Comparison of ENCODE assay signal across 8 cellular contexts in genomic region chr10:70381491-70382421, GRCh38. TPM values are rescaled to one million over a fixed set of nuclear protein-coding genes. Genes with fewer than 3 reads are reported as not detected.
DNase-seq lines count a peak whose midpoint lies in the region; ATAC-seq, FAIRE-seq and TF ChIP-seq lines count a peak whose summit lies in the region.

No MANE protein-coding gene starts in this region.

- intact Hi-C loops in spleen (cut with DNase I; ENCODE audit: low total_unique reads): no loop called here

- ATAC-seq in GM19455 (IDR thresholded peaks at IDR 0.05; ENCODE audit: unreplicated experiment): peak; percentile 54
- peak; percentile 34 for ATAC-seq in HG03520 (IDR thresholded peaks at IDR 0.05; ENCODE audit: unreplicated experiment)

- H3K36me3 ChIP-seq in SJSA1 (peaks cover 3% of the 10 kb centered on the region; the same call in 1 of the 2 replicates), spleen (no peaks in the 10 kb centered on the region)

- TF ChIP-seq CTCF in D721Med (IDR thresholded peaks at IDR 0.05; ENCODE audit: insufficient read depth, missing control alignments) (no peak), spleen (IDR thresholded peaks at IDR 0.05 in 8 of 11, conservative IDR thresholded peaks at IDR 0.05 in 3 of 11) (no peak)

- no peak for FAIRE-seq in D721Med (lab: Jason Lieb, UNC)

- H3K9me3 ChIP-seq in SJSA1 (replicated peaks) (no peaks in the 10 kb centered on the region), spleen (peaks cover 0 to 9% (median 8%) of the 10 kb centered on the region in 8 donors)

- H3K27me3 ChIP-seq in SJSA1 (replicated peaks) (no peaks in the 10 kb centered on the region), spleen (replicated peaks in 1 of 7) (peaks cover 0 to 23% (median 0%) of the 10 kb centered on the region in 7 donors)

- H3K27ac ChIP-seq in SJSA1: peak overlapping the region; percentile 25; the same call in 1 of the 2 replicates
- H3K27ac ChIP-seq in caudate nucleus (ENCODE audit: low read depth, low read length): no peak overlapping the region
- peak overlapping the region in 5 of 8 donors; percentile 16 to 63 (median 51) for H3K27ac ChIP-seq in spleen

- DNase-seq in D721Med (ENCODE audit: insufficient read length, low spot score): peak; percentile 53
- no peak for DNase-seq in SJSA1 (ENCODE audit: low read depth in 1 of 2, low spot score in 2 of 2)
- DNase-seq in caudate nucleus (lab: John Stamatoyannopoulos, UW): peak in 42 of 61 donors; percentile 14 to 76 (median 52)
- DNase-seq in inferior parietal cortex (ENCODE audit: extremely low spot score): peak; percentile 32
- peak; percentile 83 for DNase-seq in spleen
- no peak for DNase-seq in GF-D8 (lab: John Stamatoyannopoulos, UW)

- H3K4me3 ChIP-seq in SJSA1: peak overlapping the region; percentile 67
- H3K4me3 ChIP-seq in spleen: peak overlapping the region; percentile 68 to 90 (median 84)

- TF ChIP-seq POLR2A in spleen (IDR thresholded peaks at IDR 0.05): no peak

- 4 to 16% (median 4%) methylated on average over 27 to 61 of the region's 61 CpGs for WGBS in spleen, 5 donors

- H3K4me1 ChIP-seq in SJSA1 (replicated peaks): peaks cover 39% of the 10 kb centered on the region
- H3K4me1 ChIP-seq in spleen: peaks cover 0 to 26% (median 16%) of the 10 kb centered on the region in 6 donors

RNA-seq across cellular contexts. Expression of gene LRRC20, which starts 0.7 kb away (rescaled TPM):
- total RNA-seq in SJSA1 (2014; rRNA removed; shearing (Covaris generic)): 17.5 and 30.7 TPM in 2 replicates
- 1 to 10 TPM; 2.4 to 4.9 (median 3.9) TPM for total RNA-seq in spleen
- polyA plus RNA-seq in spleen: 1 to 10 TPM; 1.6 to 3.6 (median 2.9) TPM

RNA-seq across cellular contexts. Expression of gene EIF4EBP2, which starts 22.2 kb away (rescaled TPM):
- total RNA-seq in SJSA1 (2014; rRNA removed; shearing (Covaris generic)): 30.3 and 42.4 TPM in 2 replicates
- 10 to 100 TPM; 44.7 to 82.5 (median 71.3) TPM for total RNA-seq in spleen
- polyA plus RNA-seq in spleen: 10 to 100 TPM; 12.5 to 22.8 (median 15.7) TPM

RNA-seq across cellular contexts. Expression of gene NODAL, which starts 59.7 kb away (rescaled TPM):
- not detected in 2 replicates for total RNA-seq in SJSA1 (2014; rRNA removed; shearing (Covaris generic))
- not detected for total RNA-seq in spleen
- not detected for polyA plus RNA-seq in spleen

Comparison
In these comparisons a context has a peak if more than half of its experiments do, and no peak if none do; other contexts are left out.
1. DNase-seq: peak in D721Med (single experiment), caudate nucleus (42 of 61), inferior parietal cortex (single experiment) and spleen (single experiment); none in SJSA1 (0 of 2) and GF-D8 (single experiment).